In the genomic region with DNA sequence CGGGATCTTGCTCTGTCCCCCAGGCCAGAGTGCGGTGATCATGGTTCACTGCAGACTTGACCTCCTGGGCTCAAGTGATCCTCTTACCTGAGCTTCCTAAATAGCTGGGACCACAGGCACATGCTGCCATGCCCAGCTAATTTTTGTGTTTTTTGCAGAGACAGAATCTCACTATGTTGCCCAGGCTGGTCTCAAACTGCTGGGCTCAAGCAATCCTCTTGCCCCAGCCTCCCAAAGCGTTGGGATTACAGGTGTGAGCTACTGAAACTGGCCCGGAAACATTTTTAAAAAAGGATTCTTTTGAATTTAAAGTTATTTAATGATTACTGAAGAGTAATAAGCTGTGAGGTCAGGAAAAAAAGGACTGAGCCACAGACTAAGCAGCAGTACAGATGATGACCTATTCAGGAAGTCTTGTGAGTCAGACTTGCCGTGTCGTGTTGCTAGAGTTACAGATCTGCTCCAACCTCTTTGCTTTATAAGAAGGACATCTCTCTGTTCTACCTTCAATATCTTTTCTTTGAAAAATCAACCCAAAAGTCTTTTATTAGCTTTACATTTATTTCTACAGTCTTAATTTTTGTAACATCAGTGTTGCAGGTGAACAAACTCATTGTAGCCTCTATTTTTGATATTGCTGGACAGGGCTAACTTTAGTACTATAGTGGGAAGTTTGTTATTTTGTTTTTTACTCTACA, we compare ENCODE assay signal across 8 cellular contexts.
A peak's percentile ranks its signal among the peaks of the same experiment; 100 is the strongest.
DNase-seq lines count a peak whose midpoint lies in the region; ATAC-seq, FAIRE-seq and TF ChIP-seq lines count a peak whose summit lies in the region.

No MANE protein-coding gene starts in this region.

- H3K4me3 ChIP-seq in choroid plexus epithelial cell (ENCODE audit: low read depth, low read length) (no peak overlapping the region), osteoblast (ENCODE audit: insufficient read depth, low read length) (no peak overlapping the region), vagina (no peak overlapping the region)

- H3K9me3 ChIP-seq in osteoblast (ENCODE audit: low read depth, low read length) = no peaks in the 10 kb centered on the region
- no peaks in the 10 kb centered on the region for H3K9me3 ChIP-seq in vagina

- H3K4me2 ChIP-seq in osteoblast (ENCODE audit: insufficient read depth, low read length) = peak overlapping the region; percentile 33

- H3K4me1 ChIP-seq in osteoblast (ENCODE audit: insufficient read depth, low read length) = peaks cover 17% of the 10 kb centered on the region
- no peaks in the 10 kb centered on the region for H3K4me1 ChIP-seq in vagina

- peak overlapping the region; percentile 82 for H3K27ac ChIP-seq in osteoblast (ENCODE audit: low read depth, low read length)
- H3K27ac ChIP-seq in vagina = peak overlapping the region; percentile 7

- H3K27me3 ChIP-seq in osteoblast (ENCODE audit: insufficient read depth, low read length) (no peaks in the 10 kb centered on the region), vagina (no peaks in the 10 kb centered on the region)

- peak; percentile 92 to 94 for ATAC-seq in activated CD4-positive, CD25-positive, alpha-beta regulatory T cell treated with anti-CD3 and anti-CD28 coated beads, Interleukin-2, amount 50 U/mL, for 24 hours

- TF ChIP-seq CTCF in choroid plexus epithelial cell (conservative IDR thresholded peaks at IDR 0.05; ENCODE audit: low read depth, low read length) = no peak
- no peak for TF ChIP-seq CTCF in osteoblast (IDR thresholded peaks at IDR 0.05; ENCODE audit: extremely low read depth, low read depth, low read length)
- TF ChIP-seq CTCF in vagina (IDR thresholded peaks at IDR 0.05) = no peak

- no peak for TF ChIP-seq POLR2A in vagina (IDR thresholded peaks at IDR 0.05)
- no peak for TF ChIP-seq POLR2A in GM12892 (IDR thresholded peaks at IDR 0.05; ENCODE audit: low read depth, low read length)

- peaks cover 48% of the 10 kb centered on the region for H3K79me2 ChIP-seq in osteoblast (ENCODE audit: insufficient read depth, low read length)

- FAIRE-seq in GM12892 (lab: Jason Lieb, UNC) = no peak

- peak; percentile 40 for DNase-seq in GM04503 (ENCODE audit: low read depth)
- peak; percentile 41 for DNase-seq in HK-2 (ENCODE audit: unreplicated experiment)
- peak; percentile 94 for DNase-seq in choroid plexus epithelial cell (ENCODE audit: low read depth)
- peak; percentile 86 for DNase-seq in osteoblast (ENCODE audit: insufficient read length, low spot score, missing footprints)
- DNase-seq in vagina (ENCODE audit: extremely low spot score in 2 of 2) = no peak
- no peak for DNase-seq in NCI-H345 treated with DMSO at 0.1 percent for 48 hours (lab: John Stamatoyannopoulos, UW; ENCODE audit: unreplicated experiment)
- no peak for DNase-seq in GM12892 (ENCODE audit: insufficient read length)

- H2AFZ ChIP-seq in osteoblast (ENCODE audit: low read length) = no peak overlapping the region

- H4K20me1 ChIP-seq in osteoblast (ENCODE audit: insufficient read depth, low read length) = no peaks in the 10 kb centered on the region

- no peaks in the 10 kb centered on the region for H3K36me3 ChIP-seq in osteoblast (ENCODE audit: insufficient read depth, low read length)
- no peaks in the 10 kb centered on the region for H3K36me3 ChIP-seq in vagina

- intact Hi-C loops in vagina (cut with DNase I) = loop anchor here (10.0 kb wide), 1 partner anchor 226 kb away; no protein-coding TSS in a partner anchor

Comparison
In these comparisons a context has a peak if more than half of its experiments do, and no peak if none do; other contexts are left out.
1. DNase-seq: peak in GM04503 (single experiment), HK-2 (single experiment), choroid plexus epithelial cell (single experiment) and osteoblast (single experiment); none in vagina (0 of 2), NCI-H345 treated with DMSO at 0.1 percent for 48 hours (single experiment) and GM12892 (single experiment).